18 cellular contexts compared by ENCODE assay signal in the genomic region with DNA sequence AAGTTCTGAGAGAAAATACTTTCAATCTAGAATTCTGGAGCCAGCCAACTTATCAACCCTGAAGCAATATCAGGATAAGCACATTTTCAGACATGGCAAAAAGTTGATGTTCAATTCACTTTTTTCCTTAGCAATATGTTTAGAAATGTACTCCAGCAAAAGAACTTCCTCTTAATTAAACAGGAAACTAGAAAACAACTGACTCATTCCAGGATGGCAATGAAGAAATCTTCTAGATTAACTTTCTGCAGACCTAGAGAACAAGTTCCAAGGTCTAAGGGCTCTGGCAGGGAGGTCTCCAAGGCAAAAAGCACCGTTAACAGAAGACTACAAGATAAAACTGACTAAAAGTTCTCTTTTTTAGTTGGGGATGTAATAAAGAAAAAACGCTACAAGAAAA.
DNase-seq lines count a peak whose midpoint lies in the region; ATAC-seq, FAIRE-seq and TF ChIP-seq lines count a peak whose summit lies in the region.
"Had no signal": no experiment of that assay in that cellular context is flagged by ENCODE, and none has a peak within 500 bp of the region (broad histone marks: within the 10 kb centered on the region; RNA-seq: fewer than 3 reads in every experiment).

No MANE protein-coding gene starts in this region.

- 0 out of 2 replicates have a peak, but pooled peaks cover 4% of the 10 kb centered on the region for H3K4me1 ChIP-seq in GM23248 (ENCODE audit: insufficient read depth)
- H3K4me1 ChIP-seq in suprapubic skin: no peaks in the 10 kb centered on the region
- H3K4me1 ChIP-seq: SJCRH30 had no signal

- no peaks in the 10 kb centered on the region for H3K9me2 ChIP-seq in GM23248 (ENCODE audit: insufficient read depth)

- no peak overlapping the region for H3K4me2 ChIP-seq in GM23248 (ENCODE audit: unreplicated experiment)

- H3K4me3 ChIP-seq in GM23248 (no peak overlapping the region), NB4 (ENCODE audit: low read depth, low read length) (no peak overlapping the region), epithelial cell of esophagus (ENCODE audit: low read length) (no peak overlapping the region), suprapubic skin (no peak overlapping the region)
- H3K4me3 ChIP-seq: SJCRH30 had no signal

- no peak overlapping the region for H2AFZ ChIP-seq in GM23248

- no peaks in the 10 kb centered on the region for H3F3A ChIP-seq in GM23248 (ENCODE audit: insufficient read depth)

- H3K27ac ChIP-seq in GM23248: no peak overlapping the region
- no peak overlapping the region for H3K27ac ChIP-seq in suprapubic skin
- H3K27ac ChIP-seq: SJCRH30 had no signal

- 18 to 21% methylated on average over 2 of the region's 2 CpGs for WGBS in GM23248 (ENCODE audit: low coverage in 1 of 2, low lambda C conversion rate in 2 of 2, missing lambda C conversion rate in 2 of 2), 2 experiments
- WGBS in suprapubic skin: 50% methylated on average over 2 of the region's 2 CpGs

- ATAC-seq in GM19328 (IDR thresholded peaks at IDR 0.05; ENCODE audit: unreplicated experiment): no peak

- DNase-seq in CD1c-positive myeloid dendritic cell (ENCODE audit: extremely low spot score) (peak; percentile 86), GM23248 (peak; percentile 28), NB4 (ENCODE audit: low read depth) (peak; percentile 32), epithelial cell of esophagus (ENCODE audit: low read depth) (peak; percentile 51), GM12891 (ENCODE audit: insufficient read length, low spot score) (no peak), suprapubic skin (ENCODE audit: low spot score in 2 of 2) (no peak)
- DNase-seq: AML-193; Calu3; CD4-positive, alpha-beta T cell; GOT3; HFFc6; NCI-H1105 treated with DMSO at 0.1 percent for 48 hours; NCI-H187; NCI-H446 treated with DMSO at 0.1 percent for 48 hours; NCI-H748 treated with DMSO at 0.1 percent for 48 hours; SJCRH30 had no signal

- TF ChIP-seq EP300 in suprapubic skin (IDR thresholded peaks at IDR 0.05): no peak

- TF ChIP-seq CTCF in NB4 (IDR thresholded peaks at IDR 0.05; ENCODE audit: low read depth, low read length) (no peak), epithelial cell of esophagus (IDR thresholded peaks at IDR 0.05; ENCODE audit: insufficient read depth, low read depth, low read length, missing control alignments) (no peak), suprapubic skin (IDR thresholded peaks at IDR 0.05) (no peak)

- H3K27me3 ChIP-seq in GM23248 (replicated peaks; ENCODE audit: insufficient read depth) (no peaks in the 10 kb centered on the region), suprapubic skin (no peaks in the 10 kb centered on the region)
- H3K27me3 ChIP-seq: SJCRH30 had no signal

- no peak overlapping the region for H3K9ac ChIP-seq in GM23248

- no peaks in the 10 kb centered on the region for H4K20me1 ChIP-seq in GM23248 (ENCODE audit: insufficient read depth)

- FAIRE-seq in GM12891 (lab: Jason Lieb, UNC): no peak
- FAIRE-seq: G401.6 had no signal

- H3K36me3 ChIP-seq in GM23248 (ENCODE audit: low read depth) (no peaks in the 10 kb centered on the region), suprapubic skin (no peaks in the 10 kb centered on the region)
- H3K36me3 ChIP-seq: SJCRH30 had no signal

- H3K9me3 ChIP-seq in GM23248 (ENCODE audit: low read depth) (no peaks in the 10 kb centered on the region), suprapubic skin (no peaks in the 10 kb centered on the region)
- H3K9me3 ChIP-seq: SJCRH30 had no signal

- in situ Hi-C loops in GM23248 (cut with MboI): no loop called here

- no peaks in the 10 kb centered on the region for H3K79me2 ChIP-seq in GM23248 (ENCODE audit: insufficient read depth)

- TF ChIP-seq POLR2A in NB4 (IDR thresholded peaks at IDR 0.05; ENCODE audit: extremely low read depth, insufficient read length): no peak
- no peak for TF ChIP-seq POLR2A in GM12891 (IDR thresholded peaks at IDR 0.05; ENCODE audit: low read depth, low read length)
- no peak for TF ChIP-seq POLR2A in suprapubic skin (IDR thresholded peaks at IDR 0.05)

TF ChIP-seq in GM12891, 5 proteins besides CTCF, POLR2A, EP300 and RAD21:
- TF ChIP-seq POU2F2 (IDR thresholded peaks at IDR 0.05; ENCODE audit: low read depth, low read length) (no peak), PAX5 (IDR thresholded peaks at IDR 0.05; ENCODE audit: insufficient read depth, low read length, severe bottlenecking) (no peak), TAF1 (IDR thresholded peaks at IDR 0.05; ENCODE audit: low read depth, low read length) (no peak), SPI1 (IDR thresholded peaks at IDR 0.05; ENCODE audit: low read depth, low read length) (no peak), POLR2AphosphoS5 (IDR thresholded peaks at IDR 0.05; ENCODE audit: low read depth, low read length) (no peak)

Comparison
In these comparisons a context has a peak if more than half of its experiments do, and no peak if none do; other contexts are left out.
1. DNase-seq: peak in CD1c-positive myeloid dendritic cell (single experiment), GM23248 (single experiment), NB4 (single experiment) and epithelial cell of esophagus (single experiment); none in GM12891 (single experiment) and suprapubic skin (0 of 2).